ENCODE assay signal across 7 cellular contexts in genomic region chr18:5031216-5031615, GRCh38.
"Had no signal": no experiment of that assay in that cellular context is flagged by ENCODE, and none has a peak within 500 bp of the region (broad histone marks: within the 10 kb centered on the region; RNA-seq: fewer than 3 reads in every experiment).

No MANE protein-coding gene starts in this region.

- FAIRE-seq: G401.6, GM12891, GM12892, GM18507, GM19239 had no signal

- DNase-seq: GDM1, GF-D8 had no signal
